In the genomic region with DNA sequence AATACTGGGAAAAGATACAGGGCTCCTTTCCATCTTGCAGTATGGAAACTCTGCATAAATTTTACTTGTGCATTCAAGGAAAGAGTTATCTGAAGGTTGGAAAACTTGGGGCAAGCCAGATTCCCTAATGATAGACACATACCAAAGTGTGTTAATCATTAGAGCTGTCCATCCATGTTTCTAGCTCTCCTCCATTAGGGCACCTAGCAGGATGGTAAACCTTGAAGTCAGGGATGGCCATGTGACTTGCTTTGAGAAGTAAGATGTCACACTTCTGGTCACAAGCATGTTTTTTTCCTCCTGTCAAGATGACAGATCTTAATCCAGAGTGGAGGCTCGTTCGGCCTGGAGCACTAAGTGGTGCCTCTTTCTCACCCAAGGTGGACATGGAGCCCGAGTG, we compare ENCODE assay signal across 22 cellular contexts.
"Had no signal": no experiment of that assay in that cellular context is flagged by ENCODE, and none has a peak within 500 bp of the region (broad histone marks: within the 10 kb centered on the region; RNA-seq: fewer than 3 reads in every experiment).

No MANE protein-coding gene starts in this region.

- H3K4me1 ChIP-seq: esophagus muscularis mucosa, tibial artery, upper lobe of left lung, uterus had no signal

- H3K36me3 Mint-ChIP-seq: stimulated activated effector memory CD8-positive, alpha-beta T cell treated with anti-CD3 and anti-CD28 coated beads, Interleukin-12 subunit alpha, Interleukin-12 subunit beta, amount 100 ng/mL, for 72 hours had no signal

- H3K27me3 Mint-ChIP-seq: stimulated activated naive CD8-positive, alpha-beta T cell treated with anti-CD3 and anti-CD28 coated beads, Interleukin-15, Interleukin-2, amounts not matched to agents 100 ng/mL and 50 ng/mL, for 24 hours had no signal

- H3K36me3 ChIP-seq: esophagus muscularis mucosa, gastrocnemius medialis, right atrium auricular region, tibial artery, upper lobe of left lung, uterus had no signal

- H3K27ac Mint-ChIP-seq: immature natural killer cell; natural killer cell; stimulated activated effector memory CD8-positive, alpha-beta T cell treated with anti-CD3 and anti-CD28 coated beads, Interleukin-12 subunit alpha, Interleukin-12 subunit beta, amount 100 ng/mL, for 72 hours; stimulated activated naive CD8-positive, alpha-beta T cell treated with anti-CD3 and anti-CD28 coated beads, Interleukin-15, Interleukin-2, amounts not matched to agents 100 ng/mL and 50 ng/mL, for 24 hours had no signal

- H3K4me3 ChIP-seq: coronary artery, dorsolateral prefrontal cortex, esophagus muscularis mucosa, gastrocnemius medialis, mucosa of descending colon, right atrium auricular region, tibial artery, upper lobe of left lung, uterus had no signal

- H3K27me3 ChIP-seq: esophagus muscularis mucosa, gastrocnemius medialis, right atrium auricular region, tibial artery, upper lobe of left lung, uterus had no signal

- H3K27ac ChIP-seq: coronary artery, dorsolateral prefrontal cortex, esophagus muscularis mucosa, gastrocnemius medialis, right atrium auricular region, tibial artery, upper lobe of left lung, uterus had no signal

- ATAC-seq: gastrocnemius medialis; left lobe of liver; mucosa of descending colon; natural killer cell; stimulated activated effector memory CD8-positive, alpha-beta T cell treated with anti-CD3 and anti-CD28 coated beads, Interleukin-12 subunit alpha, Interleukin-12 subunit beta, amount 100 ng/mL, for 72 hours had no signal

- FAIRE-seq: endometrium, small intestine had no signal

- H3K4me1 Mint-ChIP-seq: immature natural killer cell; natural killer cell; neural crest cell; stimulated activated effector memory CD8-positive, alpha-beta T cell treated with anti-CD3 and anti-CD28 coated beads, Interleukin-12 subunit alpha, Interleukin-12 subunit beta, amount 100 ng/mL, for 72 hours had no signal

- H3K4me3 Mint-ChIP-seq: immature natural killer cell; natural killer cell; neural crest cell; stimulated activated effector memory CD8-positive, alpha-beta T cell treated with anti-CD3 and anti-CD28 coated beads, Interleukin-12 subunit alpha, Interleukin-12 subunit beta, amount 100 ng/mL, for 72 hours; stimulated activated naive CD8-positive, alpha-beta T cell treated with anti-CD3 and anti-CD28 coated beads, Interleukin-15, Interleukin-2, amounts not matched to agents 100 ng/mL and 50 ng/mL, for 24 hours had no signal

- DNase-seq: dorsolateral prefrontal cortex; effector CD8-positive, alpha-beta T cell; gastrocnemius medialis; glutamatergic neuron; immature natural killer cell; mammary epithelial cell; mucosa of descending colon; natural killer cell; posterior cingulate gyrus; small intestine; stimulated activated CD4-positive, alpha-beta T cell treated with anti-CD3 and anti-CD28 coated beads, Interleukin-2, amount 100 ng/mL, for 48 hours; tibial artery; upper lobe of left lung; uterus had no signal
